In the genomic region with DNA sequence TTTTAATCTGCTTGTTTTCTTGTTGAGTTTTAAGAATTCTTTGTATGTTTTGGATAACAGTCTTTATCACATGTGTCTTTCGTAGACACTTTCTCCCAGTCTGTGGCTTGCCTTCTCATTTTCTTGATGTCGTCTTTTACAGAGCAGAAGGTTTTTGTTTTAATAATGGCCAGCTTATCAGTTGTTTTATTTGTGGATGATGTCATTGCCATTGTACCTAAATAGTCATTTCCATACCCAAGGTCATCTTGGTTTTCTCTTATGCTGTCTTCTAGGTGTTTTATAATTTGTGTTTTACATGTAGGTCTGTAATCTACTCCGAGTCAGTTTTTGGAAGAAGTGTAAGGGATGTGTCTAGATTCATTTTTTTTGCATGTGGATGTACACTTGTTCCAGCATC, we compare ENCODE assay signal across 11 cellular contexts.
"Had no signal": no experiment of that assay in that cellular context is flagged by ENCODE, and none has a peak within 500 bp of the region (broad histone marks: within the 10 kb centered on the region; RNA-seq: fewer than 3 reads in every experiment).

No MANE protein-coding gene starts in this region.

- H3K9me3 Mint-ChIP-seq: GM23338, H9, HFFc6 had no signal

- H3K4me1 Mint-ChIP-seq: GM23338, H9 had no signal

- H3K27ac Mint-ChIP-seq: GM23338, H9, HFFc6 had no signal

- H3K4me3 ChIP-seq: GM23338 had no signal

- DNase-seq: H9, HCEC 1CT, HFFc6, IMR-90, Karpas-422, KBM-7 had no signal

- H3K4me3 Mint-ChIP-seq: GM23338, H9, HFFc6 had no signal

- ATAC-seq: GM23338 had no signal

- H3K27ac ChIP-seq: HL-60, KMS-11 had no signal

- FAIRE-seq: H1, H54 had no signal
